In the genomic region with DNA sequence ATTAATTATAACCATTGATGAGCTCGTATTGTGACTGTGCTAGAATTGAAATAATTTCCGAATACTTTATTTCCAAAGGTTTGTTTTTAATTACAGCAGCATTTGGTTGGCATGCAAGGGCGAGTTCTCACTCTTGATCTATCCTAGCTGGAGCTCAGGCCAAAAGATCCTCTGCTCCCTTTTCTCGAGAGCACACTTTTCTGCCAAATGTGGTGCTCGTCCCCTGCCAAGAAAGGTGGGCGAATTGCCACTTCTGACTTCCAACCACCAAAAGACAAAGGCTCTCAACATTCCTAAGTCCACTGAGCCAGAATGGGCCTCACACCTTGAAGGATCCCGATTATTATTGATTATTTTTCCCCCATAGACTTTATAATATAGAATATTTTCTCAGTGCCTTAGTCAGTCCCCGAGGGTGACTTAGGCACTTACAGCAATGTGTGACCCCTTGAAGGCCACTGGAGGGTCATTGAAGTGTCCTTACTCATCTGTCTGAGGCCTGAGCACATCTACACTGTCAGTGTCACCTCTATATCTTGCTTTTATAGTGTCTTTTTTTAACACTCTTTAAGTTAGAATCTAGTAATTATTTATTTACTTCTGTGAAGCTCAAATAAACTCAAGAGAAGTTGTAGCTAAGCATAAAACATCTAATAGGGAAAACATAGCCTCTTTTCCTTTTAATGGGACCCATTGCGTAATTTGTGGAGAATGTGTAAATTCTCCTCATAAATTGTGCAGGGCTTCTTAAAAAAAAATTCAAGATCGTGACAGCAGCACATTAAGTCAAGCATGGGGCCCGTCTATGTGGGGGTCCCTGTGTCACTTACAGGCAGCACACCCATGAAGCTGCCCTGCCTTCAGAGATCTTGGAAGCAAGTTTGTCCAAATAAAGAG, we compare ENCODE assay signal across 2 cellular contexts.
TF ChIP-seq lines count a peak whose summit lies in the region.

No MANE protein-coding gene starts in this region.

TF ChIP-seq in Ishikawa, 13 proteins besides CTCF, POLR2A, EP300 and RAD21:
- peak; percentile 34; the same call in 1 of the 2 replicates for TF ChIP-seq TEAD4 (IDR thresholded peaks at IDR 0.05)
- 0 out of 2 replicates have a peak, but pooled peaks have one; percentile 17 for TF ChIP-seq MAX (IDR thresholded peaks at IDR 0.05)
- TF ChIP-seq REST (IDR thresholded peaks at IDR 0.05; ENCODE audit: low read depth): no peak
- TF ChIP-seq CEBPB (IDR thresholded peaks at IDR 0.05): peak; percentile 84
- TF ChIP-seq NFIC (IDR thresholded peaks at IDR 0.05): peak; percentile 71

TF ChIP-seq in H1, 55 proteins besides CTCF, POLR2A, EP300 and RAD21:
- peak; percentile 53; the same call in 1 of the 2 replicates for TF ChIP-seq CEBPB (IDR thresholded peaks at IDR 0.05; ENCODE audit: low read depth, low read length)
- TF ChIP-seq NANOG (IDR thresholded peaks at IDR 0.05; ENCODE audit: insufficient read depth, low read depth, low read length, poor library complexity, severe bottlenecking): no peak
TF ChIP-seq in H1: peak in this region for 1.
